ENCODE assay signal across 23 cellular contexts in genomic region chr6:5520796-5521195, GRCh38.
"Had no signal": no experiment of that assay in that cellular context is flagged by ENCODE, and none has a peak within 500 bp of the region (broad histone marks: within the 10 kb centered on the region; RNA-seq: fewer than 3 reads in every experiment).

No MANE protein-coding gene starts in this region.

- H3K4me1 ChIP-seq: gastrocnemius medialis, psoas muscle, testis, tibial artery had no signal

- H3K36me3 ChIP-seq: gastrocnemius medialis, spleen, tibial artery, upper lobe of left lung had no signal

- H3K27me3 Mint-ChIP-seq: memory B cell; stimulated activated memory B cell treated with anti-CD40 and anti-IgM and Interleukin-4, amounts not matched to agents 10 μg/mL and 1 μg/mL and 100 μg/mL, for 72 hours had no signal

- DNase-seq: foreskin fibroblast; gastrocnemius medialis; head of caudate nucleus; kidney; nephron progenitor cell; nucleus accumbens; posterior cingulate gyrus; psoas muscle; right cardiac atrium; spleen; stimulated activated CD4-positive, alpha-beta T cell treated with anti-CD3 and anti-CD28 coated beads, Interleukin-4, amount 100 ng/mL, for 4 hours; stimulated activated naive CD8-positive, alpha-beta T cell treated with anti-CD3 and anti-CD28 coated beads, Interleukin-15, Interleukin-2, amounts not matched to agents 100 U/mL and 50 U/mL, for 24 hours; substantia nigra; testis; tibial artery; upper lobe of left lung had no signal

- FAIRE-seq: kidney, urothelium cell line had no signal

- H3K4me1 Mint-ChIP-seq: nephron progenitor cell had no signal

- H3K27ac ChIP-seq: coronary artery, gastrocnemius medialis, psoas muscle, skin epidermis, spleen, testis, tibial artery, upper lobe of left lung had no signal

- H3K27me3 ChIP-seq: gastrocnemius medialis, spleen, testis, tibial artery, upper lobe of left lung had no signal

- H3K9me3 Mint-ChIP-seq: memory B cell; nephron progenitor cell; stimulated activated memory B cell treated with anti-CD40 and anti-IgM and Interleukin-4, amounts not matched to agents 10 μg/mL and 1 μg/mL and 100 μg/mL, for 72 hours had no signal

- H3K4me3 Mint-ChIP-seq: memory B cell; nephron progenitor cell; stimulated activated memory B cell treated with anti-CD40 and anti-IgM and Interleukin-4, amounts not matched to agents 10 μg/mL and 1 μg/mL and 100 μg/mL, for 72 hours had no signal

- H3K27ac Mint-ChIP-seq: memory B cell; nephron progenitor cell; stimulated activated memory B cell treated with anti-CD40 and anti-IgM and Interleukin-4, amounts not matched to agents 10 μg/mL and 1 μg/mL and 100 μg/mL, for 72 hours had no signal

- H3K9me3 ChIP-seq: gastrocnemius medialis, psoas muscle, spleen, testis, tibial artery, upper lobe of left lung had no signal

- ATAC-seq: gastrocnemius medialis; left lobe of liver; right cardiac atrium; stimulated activated memory B cell treated with anti-CD40 and anti-IgM and Interleukin-4, amounts not matched to agents 10 μg/mL and 1 μg/mL and 100 μg/mL, for 72 hours; stimulated activated naive CD8-positive, alpha-beta T cell treated with anti-CD3 and anti-CD28 coated beads, Interleukin-15, Interleukin-2, amounts not matched to agents 100 U/mL and 50 U/mL, for 24 hours had no signal

- H3K4me3 ChIP-seq: coronary artery, gastrocnemius medialis, lung, psoas muscle, skin epidermis, spleen, testis, tibial artery, upper lobe of left lung had no signal
